18 cellular contexts compared by ENCODE assay signal in the genomic region with DNA sequence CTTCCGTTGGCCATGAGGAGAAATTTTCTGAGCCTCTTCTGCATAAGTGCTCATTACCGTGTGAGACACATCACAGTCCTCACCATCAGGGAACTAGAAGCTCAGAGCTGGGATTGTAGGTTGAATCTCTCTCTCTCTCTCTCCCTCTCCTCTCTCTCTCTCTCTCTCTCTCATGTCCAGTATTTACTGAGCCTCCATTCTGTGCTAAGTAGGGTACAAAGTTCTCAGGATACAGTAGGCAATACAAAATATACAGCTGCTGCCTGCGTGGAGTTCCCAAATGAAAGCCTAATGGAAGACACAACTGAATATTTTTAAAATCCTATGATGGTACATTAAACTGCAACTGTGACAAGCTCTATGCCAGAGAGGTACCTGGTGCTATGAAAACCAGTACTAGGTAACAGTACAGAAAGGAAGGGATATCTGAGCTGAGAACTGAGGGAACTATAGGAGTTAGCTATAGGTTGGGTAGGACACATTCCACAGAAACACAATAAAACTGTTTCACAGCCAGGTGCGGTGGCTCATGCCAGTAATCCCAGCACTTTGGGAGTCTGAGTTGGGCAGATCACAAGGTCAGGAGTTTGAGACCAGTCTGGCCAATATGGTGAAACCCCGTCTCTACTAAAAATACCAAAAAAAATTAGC. TPM values are rescaled to one million over a fixed set of nuclear protein-coding genes. Genes with fewer than 3 reads are reported as not detected.
DNase-seq lines count a peak whose midpoint lies in the region; ATAC-seq and TF ChIP-seq lines count a peak whose summit lies in the region.
"Had no signal": no experiment of that assay in that cellular context is flagged by ENCODE, and none has a peak within 500 bp of the region (broad histone marks: within the 10 kb centered on the region; RNA-seq: fewer than 3 reads in every experiment).

No MANE protein-coding gene starts in this region.

- intact Hi-C loops in mucosa of descending colon (cut with DNase I, micrococcal nuclease), result no loop called here

- ATAC-seq in left lobe of liver, result peak; percentile 68
- ATAC-seq in mucosa of descending colon, result peak; percentile 68
- ATAC-seq: A549, GM12878 had no signal

- H3K4me3 ChIP-seq in mucosa of descending colon, result no peak overlapping the region
- H3K4me3 ChIP-seq: A549, BLaER1, GM12878 had no signal

- H3K9me3 ChIP-seq in mucosa of descending colon, result no peaks in the 10 kb centered on the region
- H3K9me3 ChIP-seq: A549, BLaER1 had no signal

- H3K4me1 ChIP-seq in mucosa of descending colon (ENCODE audit: low read depth), result no peaks in the 10 kb centered on the region

- no peaks in the 10 kb centered on the region for H3K36me3 ChIP-seq in mucosa of descending colon (ENCODE audit: low read depth)

- DNase-seq in DMS53 (lab: John Stamatoyannopoulos, UW) (peak; percentile 28), DMS53 treated with DMSO at 0.1 percent for 48 hours (lab: John Stamatoyannopoulos, UW; ENCODE audit: unreplicated experiment) (no peak), left lobe of liver (ENCODE audit: low spot score) (no peak), mucosa of descending colon (no peak), AG08396 (ENCODE audit: low spot score) (no peak), NCI-H748 (lab: John Stamatoyannopoulos, UW; ENCODE audit: unreplicated experiment) (no peak)
- no peak for DNase-seq in effector CD8-positive, alpha-beta T cell (lab: John Stamatoyannopoulos, UW)
- DNase-seq: CD4-positive, alpha-beta memory T cell; DMS153; DND-41; EL; H9 had no signal

- TF ChIP-seq CTCF in mucosa of descending colon (IDR thresholded peaks at IDR 0.05), result no peak

RNA-seq across cellular contexts. Expression of gene PRG2, which starts 9.6 kb away (rescaled TPM):
- total RNA-seq in left lobe of liver, result 1.6 TPM
- total RNA-seq in mucosa of descending colon, result under 1 TPM in 1 of 3 donors, not detected in 2; 0.24 TPM
- total RNA-seq: G401, H1, H9, HT-29 had no signal

RNA-seq across cellular contexts. Expression of gene PRG3, which starts 19.1 kb away (rescaled TPM):
- total RNA-seq in left lobe of liver (not detected), mucosa of descending colon (not detected)
- total RNA-seq: CD4-positive, alpha-beta memory T cell; G401; GM12878; H1; H9; HT-29 had no signal

RNA-seq across cellular contexts. Expression of gene SLC43A3, which starts 26.9 kb away (rescaled TPM):
- total RNA-seq in left lobe of liver (127 TPM), mucosa of descending colon (10 to 100 TPM in 2 of 3 donors, 1 to 10 TPM in 1; 6.3 to 24.4 (median 16.9) TPM)
- total RNA-seq: G401, HT-29 had no signal
